Comparison of ENCODE assay signal across 8 cellular contexts in the genomic region with DNA sequence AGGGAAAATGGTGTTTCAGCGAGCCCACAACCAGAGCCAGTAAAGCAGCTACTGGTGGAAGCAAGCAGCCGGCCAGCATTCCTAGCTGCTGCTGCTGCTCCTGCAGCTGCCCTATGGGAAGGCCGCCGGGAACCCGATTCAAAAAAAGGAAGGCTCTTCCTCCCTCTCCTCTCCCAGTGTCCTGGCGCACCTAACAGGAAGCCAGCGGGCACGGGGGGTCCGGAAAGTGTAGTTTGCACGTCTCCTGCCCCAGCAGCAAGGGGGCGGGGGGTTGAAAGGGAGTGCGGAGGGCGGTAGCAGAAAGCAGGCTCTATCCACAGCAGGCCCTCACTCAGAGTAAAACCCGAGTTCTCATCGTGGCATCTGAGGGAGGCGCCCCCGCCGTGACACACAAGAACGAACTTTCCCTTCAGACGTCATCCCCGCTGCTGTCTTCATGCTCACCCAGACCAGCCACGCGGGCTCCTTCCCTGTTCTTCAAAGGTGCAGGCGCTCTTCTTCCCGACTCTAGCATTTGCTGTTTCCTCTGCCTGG. TPM values are rescaled to one million over a fixed set of nuclear protein-coding genes. Genes with fewer than 3 reads are reported as not detected.
DNase-seq lines count a peak whose midpoint lies in the region; ATAC-seq, FAIRE-seq and TF ChIP-seq lines count a peak whose summit lies in the region.

No MANE protein-coding gene starts in this region.

- H3K27me3 ChIP-seq in astrocyte (ENCODE audit: insufficient read depth, low read length) (no peaks in the 10 kb centered on the region), iPS-20b (ENCODE audit: insufficient read depth, low read length) (no peaks in the 10 kb centered on the region)

- H3K27ac Mint-ChIP-seq in activated naive CD4-positive, alpha-beta T cell treated with anti-CD3 and anti-CD28 coated beads for 36 hours = no peak overlapping the region
- no peak overlapping the region for H3K27ac Mint-ChIP-seq in activated naive CD4-positive, alpha-beta T cell treated with anti-CD3 and anti-CD28 coated beads, Interleukin-2, amount 10 ng/mL, durations not matched to agents 7 days and 5 days
- H3K27ac Mint-ChIP-seq in astrocyte (ENCODE audit: unreplicated experiment) = peak overlapping the region; percentile 96

- H3K4me2 ChIP-seq in astrocyte (ENCODE audit: low read length) = peak overlapping the region; percentile 78

- H3K4me3 ChIP-seq in astrocyte (ENCODE audit: insufficient read depth, low read depth, low read length) = no peak overlapping the region
- peak overlapping the region; percentile 67 for H3K4me3 ChIP-seq in iPS-20b (ENCODE audit: low read length)
- H3K4me3 ChIP-seq in skeletal muscle cell (ENCODE audit: low read depth, low read length) = peak overlapping the region; percentile 4

- H2AFZ ChIP-seq in astrocyte (ENCODE audit: low read depth, low read length) = peak overlapping the region; percentile 94

- H3K27ac ChIP-seq in astrocyte (ENCODE audit: low read depth, low read length) (peak overlapping the region; percentile 54), iPS-20b (ENCODE audit: low read length) (no peak overlapping the region)

- peaks cover 3% of the 10 kb centered on the region for H3K4me1 Mint-ChIP-seq in activated naive CD4-positive, alpha-beta T cell treated with anti-CD3 and anti-CD28 coated beads for 36 hours (ENCODE audit: low read depth)
- H3K4me1 Mint-ChIP-seq in activated naive CD4-positive, alpha-beta T cell treated with anti-CD3 and anti-CD28 coated beads, Interleukin-2, amount 10 ng/mL, durations not matched to agents 7 days and 5 days = no peaks in the 10 kb centered on the region
- H3K4me1 Mint-ChIP-seq in astrocyte (ENCODE audit: low read depth, unreplicated experiment) = peaks cover 19% of the 10 kb centered on the region

- no peak for FAIRE-seq in astrocyte (lab: Jason Lieb, UNC)

- H3K36me3 ChIP-seq in astrocyte (ENCODE audit: insufficient read depth, low read length) = no peaks in the 10 kb centered on the region
- H3K36me3 ChIP-seq in iPS-20b (ENCODE audit: insufficient read depth, low read depth, low read length) = no peaks in the 10 kb centered on the region

- no peak for ATAC-seq in GM19467 (IDR thresholded peaks at IDR 0.05; ENCODE audit: unreplicated experiment)

- no peak for TF ChIP-seq CTCF in astrocyte (IDR thresholded peaks at IDR 0.05; ENCODE audit: insufficient read depth, low read depth, low read length)

- H3K27me3 Mint-ChIP-seq in activated naive CD4-positive, alpha-beta T cell treated with anti-CD3 and anti-CD28 coated beads for 36 hours (ENCODE audit: low read depth) = peaks cover 11% of the 10 kb centered on the region
- H3K27me3 Mint-ChIP-seq in activated naive CD4-positive, alpha-beta T cell treated with anti-CD3 and anti-CD28 coated beads, Interleukin-2, amount 10 ng/mL, durations not matched to agents 7 days and 5 days = peaks cover 14% of the 10 kb centered on the region
- H3K27me3 Mint-ChIP-seq in astrocyte (ENCODE audit: low read depth, unreplicated experiment) = no peaks in the 10 kb centered on the region

- H3K4me1 ChIP-seq in astrocyte (ENCODE audit: insufficient read depth, low read length) = peaks cover 27% of the 10 kb centered on the region
- H3K4me1 ChIP-seq in iPS-20b (ENCODE audit: insufficient read depth, low read length) = peaks cover 10% of the 10 kb centered on the region; the same call in 1 of the 2 replicates

- H4K20me1 ChIP-seq in astrocyte (ENCODE audit: insufficient read depth, low read length) = no peaks in the 10 kb centered on the region

- CTCF ChIA-PET in activated naive CD4-positive, alpha-beta T cell treated with anti-CD3 and anti-CD28 coated beads for 36 hours (lab: Charles Lee) = interaction anchor here (0.6 kb wide), 1 partner anchor 185 kb away, joined by 7 read pairs; no protein-coding TSS in a partner anchor
- CTCF ChIA-PET in activated naive CD4-positive, alpha-beta T cell treated with anti-CD3 and anti-CD28 coated beads, Interleukin-2, amount 10 ng/mL, durations not matched to agents 7 days and 5 days (lab: Charles Lee) = interaction anchor here (0.6 kb wide), 1 partner anchor 1965 kb away, joined by 5 read pairs; no protein-coding TSS in a partner anchor

- intact Hi-C loops in activated naive CD4-positive, alpha-beta T cell treated with anti-CD3 and anti-CD28 coated beads for 36 hours (cut with micrococcal nuclease) = no loop called here

- no peaks in the 10 kb centered on the region for H3K36me3 Mint-ChIP-seq in activated naive CD4-positive, alpha-beta T cell treated with anti-CD3 and anti-CD28 coated beads for 36 hours (ENCODE audit: low read depth)
- H3K36me3 Mint-ChIP-seq in activated naive CD4-positive, alpha-beta T cell treated with anti-CD3 and anti-CD28 coated beads, Interleukin-2, amount 10 ng/mL, durations not matched to agents 7 days and 5 days = no peaks in the 10 kb centered on the region
- no peaks in the 10 kb centered on the region for H3K36me3 Mint-ChIP-seq in astrocyte (ENCODE audit: low read depth, unreplicated experiment)

- DNase-seq in activated naive CD4-positive, alpha-beta T cell treated with anti-CD3 and anti-CD28 coated beads for 36 hours = peak; percentile 29
- DNase-seq in activated naive CD4-positive, alpha-beta T cell treated with anti-CD3 and anti-CD28 coated beads, Interleukin-2, amount 10 ng/mL, durations not matched to agents 7 days and 5 days = no peak
- DNase-seq in astrocyte (ENCODE audit: low read depth) = peak; percentile 79
- DNase-seq in skeletal muscle cell (ENCODE audit: low read depth) = peak; percentile 47
- no peak for DNase-seq in NCI-H2171 (lab: John Stamatoyannopoulos, UW)
- DNase-seq in RKO (ENCODE audit: low spot score) = no peak

- peak overlapping the region; percentile 65 for H3K9ac ChIP-seq in astrocyte (ENCODE audit: low read length)
- peak overlapping the region; percentile 67; the same call in 1 of the 2 replicates for H3K9ac ChIP-seq in iPS-20b (ENCODE audit: low read depth, low read length)

- H3K9me3 Mint-ChIP-seq in activated naive CD4-positive, alpha-beta T cell treated with anti-CD3 and anti-CD28 coated beads for 36 hours = no peaks in the 10 kb centered on the region
- H3K9me3 Mint-ChIP-seq in activated naive CD4-positive, alpha-beta T cell treated with anti-CD3 and anti-CD28 coated beads, Interleukin-2, amount 10 ng/mL, durations not matched to agents 7 days and 5 days = no peaks in the 10 kb centered on the region
- no peaks in the 10 kb centered on the region for H3K9me3 Mint-ChIP-seq in astrocyte (ENCODE audit: unreplicated experiment)

- H3K9me3 ChIP-seq in astrocyte (ENCODE audit: insufficient read depth, low read depth, low read length) (no peaks in the 10 kb centered on the region), iPS-20b (ENCODE audit: insufficient read depth, low read depth, low read length) (no peaks in the 10 kb centered on the region)

- no peak overlapping the region for H3K4me3 Mint-ChIP-seq in activated naive CD4-positive, alpha-beta T cell treated with anti-CD3 and anti-CD28 coated beads for 36 hours
- no peak overlapping the region for H3K4me3 Mint-ChIP-seq in activated naive CD4-positive, alpha-beta T cell treated with anti-CD3 and anti-CD28 coated beads, Interleukin-2, amount 10 ng/mL, durations not matched to agents 7 days and 5 days
- H3K4me3 Mint-ChIP-seq in astrocyte (ENCODE audit: unreplicated experiment) = no peak overlapping the region

- no peaks in the 10 kb centered on the region for H3K79me2 ChIP-seq in astrocyte (ENCODE audit: insufficient read depth, low read length)

RNA-seq across cellular contexts. Expression of a gene that starts 16.5 kb away (rescaled TPM):
- not detected for total RNA-seq in activated naive CD4-positive, alpha-beta T cell treated with anti-CD3 and anti-CD28 coated beads for 36 hours
- total RNA-seq in astrocyte = not detected in 2 replicates

RNA-seq across cellular contexts. Expression of a gene that starts 21.2 kb away (rescaled TPM):
- total RNA-seq in activated naive CD4-positive, alpha-beta T cell treated with anti-CD3 and anti-CD28 coated beads for 36 hours = under 1 TPM; 0.12 to 0.17 TPM
- total RNA-seq in astrocyte = 9.2 and 9.9 TPM in 2 replicates

Comparison
In these comparisons a context has a peak if more than half of its experiments do, and no peak if none do; other contexts are left out.
1. DNase-seq: peak in activated naive CD4-positive, alpha-beta T cell treated with anti-CD3 and anti-CD28 coated beads for 36 hours (single experiment), astrocyte (single experiment) and skeletal muscle cell (single experiment); none in activated naive CD4-positive, alpha-beta T cell treated with anti-CD3 and anti-CD28 coated beads, Interleukin-2, amount 10 ng/mL, durations not matched to agents 7 days and 5 days (single experiment), NCI-H2171 (single experiment) and RKO (single experiment).